2 cellular contexts compared by ENCODE assay signal in genomic region chr7:111532625-111533024, GRCh38.
TF ChIP-seq lines count a peak whose summit lies in the region.

No MANE protein-coding gene starts in this region.

TF ChIP-seq in SK-N-SH, 30 proteins besides CTCF, POLR2A, EP300 and RAD21 (continued from another document):
- TF ChIP-seq CHD2 (IDR thresholded peaks at IDR 0.05; ENCODE audit: low read length, partially characterized antibody) = peak; percentile 6

TF ChIP-seq in GM23338, 12 proteins besides CTCF, POLR2A, EP300 and RAD21 (continued from another document):
- TF ChIP-seq ZNF462 (CRISPR knock-in tag; IDR thresholded peaks at IDR 0.05) (no peak), REST (IDR thresholded peaks at IDR 0.05; ENCODE audit: unreplicated experiment) (no peak), JUNB (IDR thresholded peaks at IDR 0.05; ENCODE audit: unreplicated experiment) (no peak), ZNF114 (CRISPR knock-in tag; IDR thresholded peaks at IDR 0.05) (no peak), NANOG (IDR thresholded peaks at IDR 0.05; ENCODE audit: borderline replicate concordance) (no peak)
